In the genomic region with DNA sequence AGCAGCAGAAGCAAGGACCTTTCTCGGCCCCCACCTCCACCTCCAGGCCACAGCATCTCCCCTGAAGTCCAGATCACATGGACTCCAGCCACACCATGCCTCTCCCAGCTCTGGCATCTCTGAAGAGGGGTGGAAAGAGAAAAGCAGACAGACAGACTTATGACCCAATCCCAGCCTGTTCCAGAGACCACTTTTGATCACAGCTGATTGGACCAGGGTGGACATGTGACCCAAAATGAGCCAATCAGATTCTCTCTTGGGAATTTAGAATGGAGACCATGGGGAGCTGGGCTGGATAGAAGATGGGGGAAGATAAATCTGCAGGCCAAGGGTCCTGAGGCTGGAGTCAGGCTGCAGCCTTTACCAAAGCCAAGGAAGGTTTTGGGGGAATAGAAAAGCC, we compare ENCODE assay signal across 31 cellular contexts. TPM values are rescaled to one million over a fixed set of nuclear protein-coding genes. Genes with fewer than 3 reads are reported as not detected.
A peak's percentile ranks its signal among the peaks of the same experiment; 100 is the strongest.
DNase-seq lines count a peak whose midpoint lies in the region; TF ChIP-seq lines count a peak whose summit lies in the region.
"Had no signal": no experiment of that assay in that cellular context is flagged by ENCODE, and none has a peak within 500 bp of the region (broad histone marks: within the 10 kb centered on the region; RNA-seq: fewer than 3 reads in every experiment).

No MANE protein-coding gene starts in this region.

- TF ChIP-seq CTCF in choroid plexus epithelial cell (conservative IDR thresholded peaks at IDR 0.05; ENCODE audit: low read depth, low read length) (no peak), right atrium auricular region (IDR thresholded peaks at IDR 0.05) (no peak)

- DNase-seq in NCI-H82 (lab: John Stamatoyannopoulos, UW) (peak; percentile 23), NCI-H82 treated with DMSO at 0.1 percent for 48 hours (lab: John Stamatoyannopoulos, UW; ENCODE audit: unreplicated experiment) (no peak), NAMALWA (ENCODE audit: low spot score) (peak; percentile 55), choroid plexus epithelial cell (ENCODE audit: low read depth) (peak; percentile 31), OCI-M1 (lab: John Stamatoyannopoulos, UW) (no peak), right atrium auricular region (ENCODE audit: low spot score) (no peak), MV-4-11 (lab: John Stamatoyannopoulos, UW) (no peak)
- no peak for DNase-seq in activated naive CD4-positive, alpha-beta T cell treated with Interleukin-2 at 50 U/mL for 16 hours
- DNase-seq: 8988T; activated CD4-positive, alpha-beta T cell treated with anti-CD3 and anti-CD28 coated beads, Interleukin-2, amount 50 U/mL, for 4 hours; activated naive CD4-positive, alpha-beta T cell; activated T-cell treated with anti-CD3 and anti-CD28 coated beads, Interleukin-2, amount 50 U/mL, for 72 hours; body of pancreas; CD4-positive, alpha-beta memory T cell; dermis blood vessel endothelial cell; EL; endodermal cell; GOT3; head of caudate nucleus; naive thymus-derived CD4-positive, alpha-beta T cell; NCI-H1092; NCI-H187; NCI-H446 treated with DMSO at 0.1 percent for 48 hours; sigmoid colon; stimulated activated CD4-positive, alpha-beta T cell treated with anti-CD3 and anti-CD28 coated beads, Interleukin-4, amount 100 ng/mL, for 24 hours; T-helper 17 cell; transverse colon had no signal

- H3K27me3 ChIP-seq in right atrium auricular region: no peaks in the 10 kb centered on the region
- H3K27me3 ChIP-seq: body of pancreas, sigmoid colon, transverse colon had no signal

- H3K27ac ChIP-seq in right atrium auricular region: no peak overlapping the region
- H3K27ac ChIP-seq: body of pancreas, neutrophil, sigmoid colon, SK-N-MC, transverse colon had no signal

- H3K9me3 ChIP-seq in right atrium auricular region: no peaks in the 10 kb centered on the region
- H3K9me3 ChIP-seq: body of pancreas, neutrophil, sigmoid colon, transverse colon had no signal

- H3K4me3 ChIP-seq in choroid plexus epithelial cell (ENCODE audit: low read depth, low read length) (no peak overlapping the region), right atrium auricular region (no peak overlapping the region)
- H3K4me3 ChIP-seq: body of pancreas, sigmoid colon, SK-N-MC, transverse colon had no signal

- H3K36me3 ChIP-seq in right atrium auricular region: no peaks in the 10 kb centered on the region
- H3K36me3 ChIP-seq: neutrophil, sigmoid colon, transverse colon had no signal

- no peaks in the 10 kb centered on the region for H3K4me1 ChIP-seq in right atrium auricular region
- H3K4me1 ChIP-seq: body of pancreas, sigmoid colon, transverse colon had no signal

RNA-seq across cellular contexts. Expression of gene HTR1D, which starts 16.4 kb away (rescaled TPM):
- not detected for total RNA-seq in right atrium auricular region
- total RNA-seq: activated T-cell treated with anti-CD3 and anti-CD28 coated beads, Interleukin-2, amount 50 U/mL, for 72 hours; body of pancreas; CD4-positive, alpha-beta memory T cell; lower leg skin; naive thymus-derived CD4-positive, alpha-beta T cell; posterior vena cava; sigmoid colon; T-helper 17 cell had no signal

RNA-seq across cellular contexts. Expression of gene LUZP1, which starts 32.2 kb away (rescaled TPM):
- total RNA-seq in right atrium auricular region: 10 to 100 TPM; 28.7 to 29.3 TPM

Comparison
In these comparisons a context has a peak if more than half of its experiments do, and no peak if none do; other contexts are left out.
1. DNase-seq: peak in NCI-H82 (single experiment), NAMALWA (single experiment) and choroid plexus epithelial cell (single experiment); none in NCI-H82 treated with DMSO at 0.1 percent for 48 hours (single experiment), OCI-M1 (single experiment), right atrium auricular region (single experiment), activated naive CD4-positive, alpha-beta T cell treated with Interleukin-2 at 50 U/mL for 16 hours (single experiment) and MV-4-11 (single experiment).